In the genomic region with DNA sequence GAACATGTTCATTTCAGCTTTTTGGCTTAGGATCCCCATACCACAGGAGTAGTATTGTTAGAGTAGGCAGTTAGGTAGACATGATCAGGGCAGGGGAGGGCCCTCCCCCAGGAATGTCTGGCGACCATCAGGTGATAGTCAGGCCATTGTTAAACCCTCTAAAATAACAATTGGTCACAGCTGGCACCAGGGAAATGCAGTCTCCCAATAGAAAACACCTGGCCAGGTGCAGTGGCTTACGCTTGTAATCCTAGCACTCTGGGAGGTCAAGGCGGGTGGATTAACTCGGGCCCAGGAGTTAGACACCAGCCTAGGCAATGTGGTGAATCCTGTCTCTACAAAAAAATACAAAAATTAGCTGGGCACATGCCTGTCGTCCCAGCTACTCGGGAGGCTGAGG, we compare ENCODE assay signal across 31 cellular contexts.
DNase-seq lines count a peak whose midpoint lies in the region; ATAC-seq, FAIRE-seq and TF ChIP-seq lines count a peak whose summit lies in the region.
"Had no signal": no experiment of that assay in that cellular context is flagged by ENCODE, and none has a peak within 500 bp of the region (broad histone marks: within the 10 kb centered on the region; RNA-seq: fewer than 3 reads in every experiment).

No MANE protein-coding gene starts in this region.

- no peaks in the 10 kb centered on the region for H3K9me3 Mint-ChIP-seq in activated CD8-positive, alpha-beta T cell treated with anti-CD3 and anti-CD28 coated beads, Interleukin-2, amount 10 ng/mL, durations not matched to agents 7 days and 5 days (ENCODE audit: insufficient read depth)
- no peaks in the 10 kb centered on the region for H3K9me3 Mint-ChIP-seq in T-helper 2 cell treated with Interferon-gamma antibody and Interleukin-4, amounts not matched to agents 5 μg/mL and 100 μg/mL, for 36 hours
- H3K9me3 Mint-ChIP-seq: activated CD4-positive, alpha-beta T cell treated with anti-CD3 and anti-CD28 coated beads, Interleukin-2, amount 10 ng/mL, durations not matched to agents 7 days and 5 days; activated naive CD8-positive, alpha-beta T cell treated with anti-CD3 and anti-CD28 coated beads for 36 hours had no signal

- no peak overlapping the region for H4K8ac ChIP-seq in H1 (ENCODE audit: extremely low read depth, insufficient read depth, low read length)

- H2AFZ ChIP-seq in H1 (ENCODE audit: low read length), result no peak overlapping the region

- no peak overlapping the region for H3K4ac ChIP-seq in H1 (replicated peaks; ENCODE audit: insufficient read length, low read depth, low read length)

- H3K23me2 ChIP-seq in H1 (ENCODE audit: low read depth, low read length), result no peaks in the 10 kb centered on the region

- peak overlapping the region; percentile 40 to 67 for H3K4me2 ChIP-seq in H1 (ENCODE audit: insufficient read depth in 1 of 2, low read depth in 2 of 2, low read length in 2 of 2)

- H3K79me2 ChIP-seq in H1 (ENCODE audit: control insufficient read depth in 1 of 2, insufficient read depth in 2 of 2, low read length in 2 of 2), result no peaks in the 10 kb centered on the region

- no peak for TF ChIP-seq CTCF in H1 (IDR thresholded peaks at IDR 0.05; ENCODE audit: control extremely low read depth in 1 of 3, insufficient read depth in 1 of 3, low read depth in 1 of 3, low read length in 3 of 3)

- peaks cover 59% of the 10 kb centered on the region for H3K27me3 Mint-ChIP-seq in activated CD8-positive, alpha-beta T cell treated with anti-CD3 and anti-CD28 coated beads, Interleukin-2, amount 10 ng/mL, durations not matched to agents 7 days and 5 days (ENCODE audit: low read depth)
- peaks cover 38% of the 10 kb centered on the region for H3K27me3 Mint-ChIP-seq in T-helper 2 cell treated with Interferon-gamma antibody and Interleukin-4, amounts not matched to agents 5 μg/mL and 100 μg/mL, for 36 hours (ENCODE audit: low read depth)

- no peak overlapping the region for H3K23ac ChIP-seq in H1 (ENCODE audit: insufficient read length)

- H2AK5ac ChIP-seq in H1 (ENCODE audit: low read depth, low read length), result peak overlapping the region; percentile 99; the same call in 1 of the 2 replicates

- H2BK12ac ChIP-seq in H1 (ENCODE audit: low read depth, low read length), result peak overlapping the region; percentile 98; the same call in 1 of the 2 replicates

- peak; percentile 12 for DNase-seq in NCI-H2029 (lab: John Stamatoyannopoulos, UW)
- no peak for DNase-seq in NCI-H2029 treated with DMSO at 0.1 percent for 48 hours (lab: John Stamatoyannopoulos, UW)
- peak; percentile 75 to 86 for DNase-seq in H1 (ENCODE audit: low read depth in 1 of 2, low spot score in 2 of 2)
- no peak for DNase-seq in left lobe of liver (ENCODE audit: low spot score)
- no peak for DNase-seq in posterior vena cava (ENCODE audit: low spot score)
- no peak for DNase-seq in activated CD8-positive, alpha-beta T cell treated with anti-CD3 and anti-CD28 coated beads, Interleukin-2, amount 10 ng/mL, durations not matched to agents 7 days and 5 days
- DNase-seq in T-helper 2 cell treated with Interferon-gamma antibody and Interleukin-4, amounts not matched to agents 5 μg/mL and 100 μg/mL, for 36 hours (ENCODE audit: low spot score), result no peak
- DNase-seq: 8988T; activated CD4-positive, alpha-beta T cell treated with anti-CD3 and anti-CD28 coated beads, Interleukin-2, amount 10 ng/mL, durations not matched to agents 7 days and 5 days; activated gamma-delta T cell; activated naive CD8-positive, alpha-beta T cell treated with anti-CD3 and anti-CD28 coated beads for 36 hours; activated T-cell treated with anti-CD3 and anti-CD28 coated beads, Interleukin-2, amount 50 U/mL, for 1 hour; aorta; Calu3; DMS79 treated with DMSO at 0.1 percent for 48 hours; gastrocnemius medialis; left ventricle myocardium superior; NCI-H1417 treated with DMSO at 0.1 percent for 48 hours; NCI-H2171; right lobe of liver; RPMI8226; spleen; stimulated activated CD4-positive, alpha-beta T cell treated with anti-CD3 and anti-CD28 coated beads, Interleukin-2, amount 100 ng/mL, for 24 hours; stimulated activated naive CD8-positive, alpha-beta T cell treated with anti-CD3 and anti-CD28 coated beads, Interleukin-15, Interleukin-2, amounts not matched to agents 100 U/mL and 50 U/mL, for 24 hours had no signal

- no peaks in the 10 kb centered on the region for H3K36me3 ChIP-seq in HUES48 (ENCODE audit: control insufficient read depth, insufficient read depth, low read length)
- H3K36me3 ChIP-seq in H1 (ENCODE audit: control insufficient read depth in 2 of 4, insufficient read depth in 4 of 4, low read length in 3 of 4), result no peaks in the 10 kb centered on the region
- H3K36me3 ChIP-seq: gastrocnemius medialis, right lobe of liver, SJSA1, spleen had no signal

- intact Hi-C loops in posterior vena cava (cut with DNase I), result no loop called here

- ATAC-seq in left lobe of liver, result peak; percentile 22
- ATAC-seq in activated CD8-positive, alpha-beta T cell treated with anti-CD3 and anti-CD28 coated beads, Interleukin-2, amount 10 ng/mL, durations not matched to agents 7 days and 5 days, result no peak
- ATAC-seq: gastrocnemius medialis; left ventricle myocardium superior; stimulated activated naive CD8-positive, alpha-beta T cell treated with anti-CD3 and anti-CD28 coated beads, Interleukin-15, Interleukin-2, amounts not matched to agents 100 U/mL and 50 U/mL, for 24 hours had no signal

- no peak for TF ChIP-seq POLR2A in H1 (IDR thresholded peaks at IDR 0.05; ENCODE audit: control extremely low read depth in 1 of 2, low read depth in 2 of 2, low read length in 2 of 2)

- H3K4me1 ChIP-seq in HUES48 (ENCODE audit: control insufficient read depth, insufficient read depth, low read length) (peaks cover 67% of the 10 kb centered on the region), H1 (replicated peaks in 1 of 4; ENCODE audit: control insufficient read depth in 3 of 4, insufficient read depth in 4 of 4, low read length in 3 of 4) (peaks cover 28 to 48% (median 39%) of the 10 kb centered on the region in 4 experiments)
- H3K4me1 ChIP-seq: gastrocnemius medialis had no signal

- POLR2A ChIA-PET in H1 (lab: Charles Lee; ENCODE audit: partially characterized antibody), result interaction anchor here (0.9 to 3.9 kb wide), 7 partner anchors 9 to 138 kb away, joined by 3 to 20 read pairs (median 3); no protein-coding TSS in a partner anchor
- POLR2A ChIA-PET in activated CD8-positive, alpha-beta T cell treated with anti-CD3 and anti-CD28 coated beads, Interleukin-2, amount 10 ng/mL, durations not matched to agents 7 days and 5 days (lab: Charles Lee), result no interaction called here

- peaks cover 20% of the 10 kb centered on the region for H3K4me1 Mint-ChIP-seq in activated CD8-positive, alpha-beta T cell treated with anti-CD3 and anti-CD28 coated beads, Interleukin-2, amount 10 ng/mL, durations not matched to agents 7 days and 5 days (ENCODE audit: low read depth)
- H3K4me1 Mint-ChIP-seq in T-helper 2 cell treated with Interferon-gamma antibody and Interleukin-4, amounts not matched to agents 5 μg/mL and 100 μg/mL, for 36 hours (ENCODE audit: low read depth), result peaks cover 9% of the 10 kb centered on the region

- H3K79me1 ChIP-seq in H1 (ENCODE audit: low read depth, low read length), result no peaks in the 10 kb centered on the region

- no peaks in the 10 kb centered on the region for H4K20me1 ChIP-seq in H1 (replicated peaks in 1 of 2; ENCODE audit: control insufficient read depth in 1 of 2, insufficient read depth in 2 of 2, low read length in 2 of 2)

- FAIRE-seq in H1 (lab: Jason Lieb, UNC), result peak; percentile 100
- FAIRE-seq: H54, HTR-8/SVneo, keratinocyte had no signal

- CTCF ChIA-PET in H1 (lab: Charles Lee; ENCODE audit: partially characterized antibody), result interaction anchor here (0.7 to 2.6 kb wide), 6 partner anchors 11 to 118 kb away, joined by 3 to 13 read pairs (median 3); no protein-coding TSS in a partner anchor
- CTCF ChIA-PET in activated CD8-positive, alpha-beta T cell treated with anti-CD3 and anti-CD28 coated beads, Interleukin-2, amount 10 ng/mL, durations not matched to agents 7 days and 5 days (lab: Charles Lee), result no interaction called here

- H2BK20ac ChIP-seq in H1 (ENCODE audit: low read length), result no peak overlapping the region

- no peak overlapping the region for H3K18ac ChIP-seq in H1 (ENCODE audit: extremely low read depth, low read length)

- H3K9ac ChIP-seq in HUES48 (ENCODE audit: low read depth, low read length), result no peak overlapping the region
- no peak overlapping the region for H3K9ac ChIP-seq in H1 (replicated peaks in 1 of 4; ENCODE audit: extremely low read depth in 1 of 4, low read depth in 3 of 4, low read length in 3 of 4)

- H3K4me3 Mint-ChIP-seq in activated CD8-positive, alpha-beta T cell treated with anti-CD3 and anti-CD28 coated beads, Interleukin-2, amount 10 ng/mL, durations not matched to agents 7 days and 5 days, result no peak overlapping the region
- H3K4me3 Mint-ChIP-seq in T-helper 2 cell treated with Interferon-gamma antibody and Interleukin-4, amounts not matched to agents 5 μg/mL and 100 μg/mL, for 36 hours, result no peak overlapping the region
- H3K4me3 Mint-ChIP-seq: activated CD4-positive, alpha-beta T cell treated with anti-CD3 and anti-CD28 coated beads, Interleukin-2, amount 10 ng/mL, durations not matched to agents 7 days and 5 days; activated naive CD8-positive, alpha-beta T cell treated with anti-CD3 and anti-CD28 coated beads for 36 hours had no signal

- H3K36me3 Mint-ChIP-seq in activated CD8-positive, alpha-beta T cell treated with anti-CD3 and anti-CD28 coated beads, Interleukin-2, amount 10 ng/mL, durations not matched to agents 7 days and 5 days (ENCODE audit: low read depth), result no peaks in the 10 kb centered on the region
- no peaks in the 10 kb centered on the region for H3K36me3 Mint-ChIP-seq in T-helper 2 cell treated with Interferon-gamma antibody and Interleukin-4, amounts not matched to agents 5 μg/mL and 100 μg/mL, for 36 hours (ENCODE audit: low read depth)
- H3K36me3 Mint-ChIP-seq: activated naive CD8-positive, alpha-beta T cell treated with anti-CD3 and anti-CD28 coated beads for 36 hours had no signal

- TF ChIP-seq EP300 in H1 (IDR thresholded peaks at IDR 0.05; ENCODE audit: borderline replicate concordance in 1 of 2, low read depth in 2 of 2, low read length in 2 of 2), result peak; percentile 35 to 99

- H3K56ac ChIP-seq in H1 (replicated peaks; ENCODE audit: insufficient read length, low read depth, low read length), result no peak overlapping the region

- H2BK120ac ChIP-seq in H1 (replicated peaks; ENCODE audit: low read depth, low read length), result no peak overlapping the region

- no peak overlapping the region; the same call in 1 of the 2 replicates for H2BK5ac ChIP-seq in H1 (ENCODE audit: low read depth, low read length)

- peak in 1 of 2 experiments; percentile 30; a peak in 2 of 4 replicates for TF ChIP-seq RAD21 in H1 (IDR thresholded peaks at IDR 0.05 in 1 of 2, conservative IDR thresholded peaks at IDR 0.05 in 1 of 2; ENCODE audit: low read depth in 2 of 2, low read length in 2 of 2)

- H2BK15ac ChIP-seq in H1 (ENCODE audit: low read length), result no peak overlapping the region

- no peak overlapping the region for H3K27ac Mint-ChIP-seq in activated CD8-positive, alpha-beta T cell treated with anti-CD3 and anti-CD28 coated beads, Interleukin-2, amount 10 ng/mL, durations not matched to agents 7 days and 5 days
- no peak overlapping the region for H3K27ac Mint-ChIP-seq in T-helper 2 cell treated with Interferon-gamma antibody and Interleukin-4, amounts not matched to agents 5 μg/mL and 100 μg/mL, for 36 hours
- H3K27ac Mint-ChIP-seq: activated CD4-positive, alpha-beta T cell treated with anti-CD3 and anti-CD28 coated beads, Interleukin-2, amount 10 ng/mL, durations not matched to agents 7 days and 5 days; activated naive CD8-positive, alpha-beta T cell treated with anti-CD3 and anti-CD28 coated beads for 36 hours had no signal

- peak overlapping the region; percentile 79 for H3K27ac ChIP-seq in HUES48 (ENCODE audit: low read depth, low read length)
- H3K27ac ChIP-seq in H1 (ENCODE audit: low read depth, low read length), result no peak overlapping the region
- H3K27ac ChIP-seq: C4-2B, gastrocnemius medialis, right lobe of liver, SJSA1, spleen, testis had no signal

- H3K9me3 ChIP-seq in HUES48 (ENCODE audit: control insufficient read depth, insufficient read depth, low read length), result no peaks in the 10 kb centered on the region
- no peaks in the 10 kb centered on the region for H3K9me3 ChIP-seq in H1 (ENCODE audit: insufficient read depth in 2 of 2, low read depth in 1 of 2, low read length in 1 of 2)
- H3K9me3 ChIP-seq: gastrocnemius medialis, right lobe of liver, SJSA1, spleen, testis had no signal

- H3K27me3 ChIP-seq in HUES48 (ENCODE audit: control insufficient read depth, insufficient read depth, low read length), result peaks cover 51% of the 10 kb centered on the region
- peaks cover 7 to 22% (median 14%) of the 10 kb centered on the region in 4 experiments for H3K27me3 ChIP-seq in H1 (replicated peaks in 1 of 4; ENCODE audit: control insufficient read depth in 3 of 4, extremely low read depth in 1 of 4, insufficient read depth in 3 of 4, low read length in 3 of 4)
- H3K27me3 ChIP-seq: gastrocnemius medialis, right lobe of liver, SJSA1, spleen, testis had no signal

- H3K4me3 ChIP-seq in HUES48 (ENCODE audit: low read depth, low read length) (peak overlapping the region; percentile 39), H1 (ENCODE audit: extremely low read depth in 1 of 4, insufficient read depth in 2 of 4, low read depth in 3 of 4, low read length in 4 of 4) (peak overlapping the region in 1 of 4 experiments; percentile 33; a peak in 2 of 8 replicates)
- H3K4me3 ChIP-seq: gastrocnemius medialis, right lobe of liver, SJSA1, spleen, testis had no signal

- H4K5ac ChIP-seq in H1 (ENCODE audit: insufficient read length, low read depth, low read length), result no peak overlapping the region

- H3K14ac ChIP-seq in H1 (ENCODE audit: insufficient read length), result no peak overlapping the region

- no peak overlapping the region for H4K91ac ChIP-seq in H1 (replicated peaks; ENCODE audit: insufficient read length, low read length)

- 2% methylated on average over 6 of the region's 6 CpGs; no CpG with 5 or more reads in 1 of the 2 experiments for WGBS in H1 (ENCODE audit: extremely low coverage in 1 of 2, insufficient coverage in 1 of 2, insufficient read length in 1 of 2, insufficient replicate concordance in 2 of 2, low coverage in 1 of 2, low lambda C conversion rate in 2 of 2, missing lambda C conversion rate in 1 of 2), 2 experiments

Comparison
In these comparisons a context has a peak if more than half of its experiments do, and no peak if none do; other contexts are left out.
1. DNase-seq: peak in NCI-H2029 (single experiment) and H1 (2 of 2); none in NCI-H2029 treated with DMSO at 0.1 percent for 48 hours (single experiment), left lobe of liver (single experiment), posterior vena cava (single experiment), activated CD8-positive, alpha-beta T cell treated with anti-CD3 and anti-CD28 coated beads, Interleukin-2, amount 10 ng/mL, durations not matched to agents 7 days and 5 days (single experiment) and T-helper 2 cell treated with Interferon-gamma antibody and Interleukin-4, amounts not matched to agents 5 μg/mL and 100 μg/mL, for 36 hours (single experiment).